ENCODE assay signal across 10 cellular contexts in the genomic region with DNA sequence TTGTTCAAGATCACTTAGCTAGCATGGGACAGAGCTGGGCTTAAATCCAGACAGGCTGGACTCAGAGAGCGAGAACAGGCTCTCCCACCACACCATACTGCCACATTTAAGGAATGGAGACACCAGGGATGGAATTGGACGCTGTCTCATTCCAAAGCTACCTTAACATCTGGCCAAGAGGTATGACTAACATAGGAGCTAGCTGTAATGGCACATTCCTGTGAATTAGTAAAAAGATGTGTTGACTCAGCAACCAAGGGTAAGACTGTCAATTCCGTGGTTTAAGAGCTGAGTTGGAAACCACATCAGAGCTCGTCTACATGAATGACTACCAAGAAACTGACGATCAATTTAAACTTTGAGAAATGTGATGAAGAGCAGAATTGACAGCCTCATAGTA. TPM values are rescaled to one million over a fixed set of nuclear protein-coding genes. Genes with fewer than 3 reads are reported as not detected.
DNase-seq lines count a peak whose midpoint lies in the region; ATAC-seq and TF ChIP-seq lines count a peak whose summit lies in the region.
"Had no signal": no experiment of that assay in that cellular context is flagged by ENCODE, and none has a peak within 500 bp of the region (broad histone marks: within the 10 kb centered on the region; RNA-seq: fewer than 3 reads in every experiment).

No MANE protein-coding gene starts in this region.

- peaks cover 9% of the 10 kb centered on the region for H3K4me1 ChIP-seq in foreskin keratinocyte
- H3K4me1 ChIP-seq in BE2C = no peaks in the 10 kb centered on the region

- H3K9me3 ChIP-seq in BE2C = no peaks in the 10 kb centered on the region
- H3K9me3 ChIP-seq: heart right ventricle had no signal

- peak; percentile 93 for DNase-seq in AG10803 (ENCODE audit: low read depth)
- DNase-seq in HS-27A (ENCODE audit: low read depth) = peak; percentile 84
- DNase-seq in activated naive CD4-positive, alpha-beta T cell treated with anti-CD3 and anti-CD28 coated beads for 36 hours = peak; percentile 57
- DNase-seq in foreskin keratinocyte = peak; percentile 89 to 95
- no peak for DNase-seq in BE2C
- DNase-seq in amygdala (lab: John Stamatoyannopoulos, UW) = no peak
- no peak for DNase-seq in retina
- DNase-seq: heart right ventricle; NK-92 treated with Interleukin-12 subunit alpha and Interleukin-12 subunit beta, amount 100 ng/mL, for 24 hours had no signal

- no peaks in the 10 kb centered on the region for H3K36me3 Mint-ChIP-seq in activated naive CD4-positive, alpha-beta T cell treated with anti-CD3 and anti-CD28 coated beads for 36 hours (ENCODE audit: low read depth)

- no peaks in the 10 kb centered on the region for H3K36me3 ChIP-seq in BE2C
- H3K36me3 ChIP-seq: heart right ventricle had no signal

- H3K9me3 Mint-ChIP-seq in activated naive CD4-positive, alpha-beta T cell treated with anti-CD3 and anti-CD28 coated beads for 36 hours = no peaks in the 10 kb centered on the region

- no peak overlapping the region for H3K27ac ChIP-seq in foreskin keratinocyte
- H3K27ac ChIP-seq: heart right ventricle had no signal

- H3K27me3 Mint-ChIP-seq in activated naive CD4-positive, alpha-beta T cell treated with anti-CD3 and anti-CD28 coated beads for 36 hours (ENCODE audit: low read depth) = no peaks in the 10 kb centered on the region

- H3K4me3 ChIP-seq in AG10803 (ENCODE audit: low read length) (no peak overlapping the region), BE2C (ENCODE audit: low read depth, low read length) (no peak overlapping the region)
- H3K4me3 ChIP-seq: heart right ventricle had no signal

- ATAC-seq in foreskin keratinocyte = peak; percentile 95
- no peak for ATAC-seq in GM19397 (IDR thresholded peaks at IDR 0.05; ENCODE audit: unreplicated experiment)
- ATAC-seq: heart right ventricle had no signal

- H3K4me1 Mint-ChIP-seq in activated naive CD4-positive, alpha-beta T cell treated with anti-CD3 and anti-CD28 coated beads for 36 hours (ENCODE audit: low read depth) = peaks cover 26% of the 10 kb centered on the region

- no peak for TF ChIP-seq CTCF in AG10803 (conservative IDR thresholded peaks at IDR 0.05; ENCODE audit: low read length)
- no peak for TF ChIP-seq CTCF in foreskin keratinocyte (conservative IDR thresholded peaks at IDR 0.05)
- no peak for TF ChIP-seq CTCF in BE2C (IDR thresholded peaks at IDR 0.05; ENCODE audit: low read depth, low read length)

- H3K27me3 ChIP-seq in foreskin keratinocyte = no peaks in the 10 kb centered on the region
- no peaks in the 10 kb centered on the region for H3K27me3 ChIP-seq in BE2C
- H3K27me3 ChIP-seq: heart right ventricle had no signal

- CTCF ChIA-PET in activated naive CD4-positive, alpha-beta T cell treated with anti-CD3 and anti-CD28 coated beads for 36 hours (lab: Charles Lee) = interaction anchor here (0.8 to 1.0 kb wide), 3 partner anchors 9 to 30 kb away, joined by 3 read pairs; no protein-coding TSS in a partner anchor

- peak overlapping the region; percentile 15 for H3K4me3 Mint-ChIP-seq in activated naive CD4-positive, alpha-beta T cell treated with anti-CD3 and anti-CD28 coated beads for 36 hours

- peak overlapping the region; percentile 68 for H3K27ac Mint-ChIP-seq in activated naive CD4-positive, alpha-beta T cell treated with anti-CD3 and anti-CD28 coated beads for 36 hours

- intact Hi-C loops in activated naive CD4-positive, alpha-beta T cell treated with anti-CD3 and anti-CD28 coated beads for 36 hours (cut with micrococcal nuclease) = loop anchor here (1.0 to 5.0 kb wide), 4 partner anchors 9 to 203 kb away; a partner anchor contains a TSS

RNA-seq across cellular contexts. Expression of a gene that starts 8.3 kb away (rescaled TPM):
- 10 to 100 TPM; 10.5 to 11.6 TPM for total RNA-seq in activated naive CD4-positive, alpha-beta T cell treated with anti-CD3 and anti-CD28 coated beads for 36 hours
- 0.07 and 0.14 TPM in 2 replicates for total RNA-seq in foreskin keratinocyte
- 0.01 TPM in 1 of 2 replicates, not detected in the other for polyA plus RNA-seq in foreskin keratinocyte
- polyA plus RNA-seq in BE2C (2012; ENCODE audit: insufficient read depth, insufficient read length, low read depth) = 0.17 TPM

RNA-seq across cellular contexts. Expression of a gene that starts 12.6 kb away (rescaled TPM):
- total RNA-seq in activated naive CD4-positive, alpha-beta T cell treated with anti-CD3 and anti-CD28 coated beads for 36 hours = 100 to 1,000 TPM; 373 to 397 TPM
- 205 and 269 TPM in 2 replicates for total RNA-seq in foreskin keratinocyte
- polyA plus RNA-seq in foreskin keratinocyte = 436 and 503 TPM in 2 replicates
- 331 TPM for polyA plus RNA-seq in BE2C (2012; ENCODE audit: insufficient read depth, insufficient read length, low read depth)

Comparison
In these comparisons a context has a peak if more than half of its experiments do, and no peak if none do; other contexts are left out.
1. DNase-seq: peak in AG10803 (single experiment), HS-27A (single experiment), activated naive CD4-positive, alpha-beta T cell treated with anti-CD3 and anti-CD28 coated beads for 36 hours (single experiment) and foreskin keratinocyte (2 of 2); none in BE2C (single experiment), amygdala (0 of 56) and retina (single experiment).
2. RNA of a gene that starts 8.3 kb away (total RNA-seq): 10.5 to 11.6 TPM in activated naive CD4-positive, alpha-beta T cell treated with anti-CD3 and anti-CD28 coated beads for 36 hours; 0.07 to 0.14 TPM in foreskin keratinocyte; every median in the first group is over 10 times any median in the second.